In the genomic region with DNA sequence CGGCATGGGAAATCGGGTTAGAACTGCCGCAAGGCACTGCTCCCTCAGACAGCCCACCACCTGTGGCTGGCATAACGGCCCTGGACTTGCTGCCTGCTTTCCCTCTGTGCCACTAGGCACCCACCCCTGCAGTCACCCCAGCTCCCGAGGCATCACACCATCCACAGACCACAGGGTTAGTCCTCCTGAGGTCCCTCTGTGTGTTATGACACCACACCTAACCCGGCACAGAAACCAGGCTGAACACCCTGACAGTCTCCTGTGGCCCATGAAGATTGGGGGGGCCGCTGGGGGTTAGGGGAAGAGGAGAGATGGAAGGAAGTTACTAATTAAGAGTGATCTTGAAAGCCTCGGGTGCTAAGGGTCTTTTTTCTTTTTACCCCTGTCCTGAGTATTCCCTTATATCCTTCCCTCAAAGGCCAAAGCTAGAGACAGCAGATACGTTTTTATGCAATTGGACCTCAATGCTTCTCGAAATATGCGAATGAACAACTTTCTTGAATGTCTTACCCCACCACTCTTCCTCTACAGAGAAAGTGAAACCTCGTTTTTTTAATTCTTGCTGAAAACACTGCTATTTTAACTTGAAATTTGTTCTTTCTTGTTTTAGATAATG, we compare ENCODE assay signal across 8 cellular contexts. TPM values are rescaled to one million over a fixed set of nuclear protein-coding genes. Genes with fewer than 3 reads are reported as not detected.
DNase-seq lines count a peak whose midpoint lies in the region; ATAC-seq, FAIRE-seq and TF ChIP-seq lines count a peak whose summit lies in the region.

No MANE protein-coding gene starts in this region.

- H4K20me1 ChIP-seq in GM12878 (ENCODE audit: control insufficient read depth, insufficient read depth): no peaks in the 10 kb centered on the region

- intact Hi-C loops in GM12878 (cut with micrococcal nuclease; ENCODE audit: unreplicated experiment): no loop called here

- ATAC-seq in GM21447 (IDR thresholded peaks at IDR 0.05; ENCODE audit: unreplicated experiment): peak; percentile 47
- ATAC-seq in GM12878: peak; percentile 69

- in situ Hi-C loops in GM12878 (cut with MboI): no loop called here
- in situ Hi-C loops in ACHN (cut with HindIII; ENCODE audit: low pct_ligation_motif_present, low pct_unique_long_range_greater_than_20kb, low sequenced_read_pairs): no loop called here

- FAIRE-seq in GM12878 (lab: Jason Lieb, UNC): peak; percentile 13

- BruUV-seq in GM12878 (replicated peaks; lab: Mats Ljungman, UMichigan): no TSS peak

- H3K9ac ChIP-seq in SK-N-MC (ENCODE audit: insufficient read length): peak overlapping the region; percentile 68
- H3K9ac ChIP-seq in GM12878 (ENCODE audit: control insufficient read depth, insufficient read depth, low read length): peak overlapping the region; percentile 96
- no peak overlapping the region for H3K9ac ChIP-seq in parathyroid adenoma

- peaks cover 43% of the 10 kb centered on the region for H3K4me1 ChIP-seq in GM12878 (ENCODE audit: control insufficient read depth, insufficient read depth, low read length)
- H3K4me1 ChIP-seq in parathyroid adenoma: no peaks in the 10 kb centered on the region

- SMC1A ChIA-PET in GM12878 (lab: Charles Lee; ENCODE audit: uncharacterized antibody, unreplicated experiment): interaction anchor here (0.7 to 3.0 kb wide), 16 partner anchors 9 to 67 kb away, joined by 3 to 18 read pairs (median 5); no protein-coding TSS in a partner anchor

- DNase-seq in SK-N-MC (ENCODE audit: low read depth, low spot score) (no peak), GM12878 (ENCODE audit: low read depth, low spot score) (no peak), ACHN (no peak), NCI-H1105 (lab: John Stamatoyannopoulos, UW) (no peak), A172 (ENCODE audit: low spot score) (no peak), DMS53 (lab: John Stamatoyannopoulos, UW) (no peak)

- H3K36me3 ChIP-seq in SK-N-MC (ENCODE audit: insufficient read depth, low read length) (no peaks in the 10 kb centered on the region), GM12878 (ENCODE audit: control insufficient read depth in 2 of 2, insufficient read depth in 2 of 2, low read length in 1 of 2) (peaks cover 0 to 8% of the 10 kb centered on the region in 2 experiments; a peak in 2 of 4 replicates), parathyroid adenoma (ENCODE audit: control insufficient read depth, insufficient read depth, low read length) (no peaks in the 10 kb centered on the region)

- TF ChIP-seq CTCF in GM12878 (IDR thresholded peaks at IDR 0.05 in 2 of 3, conservative IDR thresholded peaks at IDR 0.05 in 1 of 3; ENCODE audit: control insufficient read depth in 2 of 3, extremely low read depth in 1 of 3, insufficient read depth in 1 of 3, low read depth in 3 of 3, low read length in 3 of 3) (no peak), parathyroid adenoma (IDR thresholded peaks at IDR 0.05) (no peak)

- H2AFZ ChIP-seq in GM12878 (ENCODE audit: control insufficient read depth, low read depth, low read length) (no peak overlapping the region), parathyroid adenoma (no peak overlapping the region)

- H3K27me3 ChIP-seq in GM12878 (replicated peaks in 1 of 2; ENCODE audit: control insufficient read depth in 2 of 2, insufficient read depth in 2 of 2, low read length in 1 of 2) (no peaks in the 10 kb centered on the region), parathyroid adenoma (ENCODE audit: control insufficient read depth, insufficient read depth, low read length) (no peaks in the 10 kb centered on the region)

- under 1% methylated on average over 12 of the region's 12 CpGs for WGBS in GM12878 (ENCODE audit: insufficient coverage, insufficient replicate concordance, low lambda C conversion rate, missing lambda C conversion rate)

- TF ChIP-seq POLR2A in GM12878 (IDR thresholded peaks at IDR 0.05; ENCODE audit: low read depth, low read length): peak; percentile 81

- H3K4me3 ChIP-seq in SK-N-MC (peak overlapping the region; percentile 71), GM12878 (peak overlapping the region; percentile 68), parathyroid adenoma (ENCODE audit: low read depth, low read length) (no peak overlapping the region)

- peak overlapping the region; percentile 100 for H3K4me2 ChIP-seq in GM12878 (ENCODE audit: control insufficient read depth, insufficient read depth)
- H3K4me2 ChIP-seq in parathyroid adenoma (ENCODE audit: low read length): peak overlapping the region; percentile 4

- POLR2A ChIA-PET in GM12878 (lab: Charles Lee): interaction anchor here (0.8 to 12.8 kb wide), 7 partner anchors 8 to 68 kb away, joined by 3 to 131 read pairs (median 6); no protein-coding TSS in a partner anchor

- CTCF ChIA-PET in GM12878 (lab: Yijun Ruan, JAX): interaction anchor here (0.6 to 2.0 kb wide), 7 partner anchors 35 to 249 kb away, joined by 3 to 7 read pairs (median 3); no protein-coding TSS in a partner anchor

- H3K79me2 ChIP-seq in GM12878 (ENCODE audit: control insufficient read depth, insufficient read depth, low read length): peaks cover 94% of the 10 kb centered on the region
- H3K79me2 ChIP-seq in parathyroid adenoma: peaks cover 15% of the 10 kb centered on the region

- H3K27ac ChIP-seq in SK-N-MC: peak overlapping the region; percentile 91
- H3K27ac ChIP-seq in GM12878 (ENCODE audit: control insufficient read depth, insufficient read depth): peak overlapping the region; percentile 97
- no peak overlapping the region for H3K27ac ChIP-seq in parathyroid adenoma

- RAD21 ChIA-PET in GM12878 (lab: Charles Lee; ENCODE audit: unreplicated experiment): interaction anchor here (0.6 to 3.2 kb wide), 13 partner anchors 16 to 79 kb away, joined by 3 to 18 read pairs (median 3); no protein-coding TSS in a partner anchor

- H3K9me3 ChIP-seq in SK-N-MC (ENCODE audit: low read depth, low read length): no peaks in the 10 kb centered on the region
- no peaks in the 10 kb centered on the region for H3K9me3 ChIP-seq in GM12878 (replicated peaks; ENCODE audit: control insufficient read depth, insufficient read depth, low read length)
- H3K9me3 ChIP-seq in parathyroid adenoma (ENCODE audit: control insufficient read depth, low read length): no peaks in the 10 kb centered on the region

- peak in 1 of 2 experiments; percentile 44; a peak in 2 of 4 replicates for TF ChIP-seq EP300 in GM12878 (IDR thresholded peaks at IDR 0.05; ENCODE audit: borderline replicate concordance in 1 of 2, control insufficient read depth in 1 of 2, low read depth in 2 of 2, low read length in 2 of 2)

- no peak for TF ChIP-seq RAD21 in GM12878 (IDR thresholded peaks at IDR 0.05; ENCODE audit: insufficient read depth, low read depth, low read length)

TF ChIP-seq in GM12878, 131 proteins besides CTCF, POLR2A, EP300 and RAD21 (continues in another document):
- TF ChIP-seq NR2F1 (conservative IDR thresholded peaks at IDR 0.05): peak; percentile 46; the same call in 1 of the 2 replicates
- TF ChIP-seq, protein P1, sequence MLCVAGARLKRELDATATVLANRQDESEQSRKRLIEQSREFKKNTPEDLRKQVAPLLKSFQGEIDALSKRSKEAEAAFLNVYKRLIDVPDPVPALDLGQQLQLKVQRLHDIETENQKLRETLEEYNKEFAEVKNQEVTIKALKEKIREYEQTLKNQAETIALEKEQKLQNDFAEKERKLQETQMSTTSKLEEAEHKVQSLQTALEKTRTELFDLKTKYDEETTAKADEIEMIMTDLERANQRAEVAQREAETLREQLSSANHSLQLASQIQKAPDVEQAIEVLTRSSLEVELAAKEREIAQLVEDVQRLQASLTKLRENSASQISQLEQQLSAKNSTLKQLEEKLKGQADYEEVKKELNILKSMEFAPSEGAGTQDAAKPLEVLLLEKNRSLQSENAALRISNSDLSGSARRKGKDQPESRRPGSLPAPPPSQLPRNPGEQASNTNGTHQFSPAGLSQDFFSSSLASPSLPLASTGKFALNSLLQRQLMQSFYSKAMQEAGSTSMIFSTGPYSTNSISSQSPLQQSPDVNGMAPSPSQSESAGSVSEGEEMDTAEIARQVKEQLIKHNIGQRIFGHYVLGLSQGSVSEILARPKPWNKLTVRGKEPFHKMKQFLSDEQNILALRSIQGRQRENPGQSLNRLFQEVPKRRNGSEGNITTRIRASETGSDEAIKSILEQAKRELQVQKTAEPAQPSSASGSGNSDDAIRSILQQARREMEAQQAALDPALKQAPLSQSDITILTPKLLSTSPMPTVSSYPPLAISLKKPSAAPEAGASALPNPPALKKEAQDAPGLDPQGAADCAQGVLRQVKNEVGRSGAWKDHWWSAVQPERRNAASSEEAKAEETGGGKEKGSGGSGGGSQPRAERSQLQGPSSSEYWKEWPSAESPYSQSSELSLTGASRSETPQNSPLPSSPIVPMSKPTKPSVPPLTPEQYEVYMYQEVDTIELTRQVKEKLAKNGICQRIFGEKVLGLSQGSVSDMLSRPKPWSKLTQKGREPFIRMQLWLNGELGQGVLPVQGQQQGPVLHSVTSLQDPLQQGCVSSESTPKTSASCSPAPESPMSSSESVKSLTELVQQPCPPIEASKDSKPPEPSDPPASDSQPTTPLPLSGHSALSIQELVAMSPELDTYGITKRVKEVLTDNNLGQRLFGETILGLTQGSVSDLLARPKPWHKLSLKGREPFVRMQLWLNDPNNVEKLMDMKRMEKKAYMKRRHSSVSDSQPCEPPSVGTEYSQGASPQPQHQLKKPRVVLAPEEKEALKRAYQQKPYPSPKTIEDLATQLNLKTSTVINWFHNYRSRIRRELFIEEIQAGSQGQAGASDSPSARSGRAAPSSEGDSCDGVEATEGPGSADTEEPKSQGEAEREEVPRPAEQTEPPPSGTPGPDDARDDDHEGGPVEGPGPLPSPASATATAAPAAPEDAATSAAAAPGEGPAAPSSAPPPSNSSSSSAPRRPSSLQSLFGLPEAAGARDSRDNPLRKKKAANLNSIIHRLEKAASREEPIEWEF (IDR thresholded peaks at IDR 0.05; ENCODE audit: insufficient replicate concordance, low read depth, low read length): no peak

RNA-seq across cellular contexts. Expression of a gene that starts 7.0 kb away (rescaled TPM):
- total RNA-seq in GM12878 (2013; cell fraction: nucleolus; rRNA removed): 559 and 619 TPM in 2 replicates
- total RNA-seq in GM12878 (2014; rRNA removed): 92.6 and 97.8 TPM in 2 replicates
- total RNA-seq in GM12878 (2014; rRNA removed; fragmentation: Illumina TruSeq; extraction: Trizol): 130 and 134 TPM in 2 replicates
- 165 and 167 TPM in 2 replicates for total RNA-seq in GM12878 (2021)
- 88.3 TPM for polyA plus RNA-seq in GM12878 (2011; ENCODE audit: low read depth)
- polyA plus RNA-seq in GM12878 (2011; rRNA removed): 141 and 188 TPM in 2 replicates
- polyA plus RNA-seq in GM12878 (2011; cell fraction: cytosol; rRNA removed): 170 and 179 TPM in 2 replicates
- polyA plus RNA-seq in GM12878 (2011; cell fraction: nucleus; rRNA removed): 778 and 997 TPM in 2 replicates
- polyA plus RNA-seq in GM12878 (2012): 136 and 161 TPM in 2 replicates
- polyA plus RNA-seq in GM12878 (2014; fragmentation: Illumina TruSeq; extraction: Trizol): 160 and 179 TPM in 2 replicates
- 10 to 100 TPM in 1 of 2 experiments, 1 to 10 TPM in 1; 6.6 to 11.8 TPM for polyA plus RNA-seq in GM12878 (2014; fragmentation: Nextera tagmentation; extraction: Ambion mirVana)
- 162 and 172 TPM in 2 replicates for polyA plus RNA-seq in GM12878 (2014; rRNA removed)
- 100 to 1,000 TPM; 138 to 153 TPM for polyA plus RNA-seq in GM12878 (2016; fragmentation: Nextera tagmentation; extraction: Ambion mirVana)
- polyA minus RNA-seq in GM12878 (2011; rRNA and poly(A)+ RNA removed): 135 and 140 TPM in 2 replicates
- polyA minus RNA-seq in GM12878 (2011; cell fraction: cytosol; rRNA and poly(A)+ RNA removed): 38.6 and 44.8 TPM in 2 replicates
- polyA minus RNA-seq in GM12878 (2011; cell fraction: nucleus; rRNA and poly(A)+ RNA removed): 165 and 192 TPM in 2 replicates
- 25.5 and 43.3 TPM in 2 replicates for total RNA-seq in A172 (2014; rRNA removed; shearing (Covaris generic))
